8 cellular contexts compared by ENCODE assay signal in the genomic region with DNA sequence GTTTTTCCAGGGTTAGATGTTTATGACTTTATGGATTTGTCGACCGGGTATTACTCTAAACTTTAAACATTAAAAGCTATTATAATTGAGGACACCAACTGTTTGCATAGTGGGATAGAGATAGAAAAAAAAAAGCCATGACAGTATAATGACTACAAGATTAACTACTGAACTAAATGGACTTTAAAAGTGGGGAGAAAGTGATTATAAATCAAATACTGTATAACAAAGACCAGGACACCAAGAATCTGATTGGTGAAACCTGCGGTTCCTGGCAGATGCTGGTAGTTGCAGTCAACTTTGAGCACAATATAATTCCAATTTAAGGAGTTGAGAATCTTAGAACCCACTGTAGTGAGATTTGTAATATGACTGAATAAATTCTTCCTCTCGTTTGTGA. TPM values are rescaled to one million over a fixed set of nuclear protein-coding genes. Genes with fewer than 3 reads are reported as not detected.
DNase-seq lines count a peak whose midpoint lies in the region; ATAC-seq lines count a peak whose summit lies in the region.

No MANE protein-coding gene starts in this region.

- no peak for ATAC-seq in activated T-helper 17 cell treated with anti-CD3 and anti-CD28 coated beads, Interleukin-2, amount 50 U/mL, for 72 hours (replicated peaks)

- peaks cover 26% of the 10 kb centered on the region for H3K36me3 Mint-ChIP-seq in T-helper 2 cell treated with Interferon-gamma antibody and Interleukin-4, amounts not matched to agents 5 μg/mL and 100 μg/mL, for 36 hours (ENCODE audit: low read depth)
- H3K36me3 Mint-ChIP-seq in activated T-helper 17 cell treated with anti-CD3 and anti-CD28 coated beads, Interleukin-2, amount 50 U/mL, for 72 hours (ENCODE audit: low read depth) = peaks cover 59% of the 10 kb centered on the region
- peaks cover 0 to 5% (median 0%) of the 10 kb centered on the region in 3 donors for H3K36me3 Mint-ChIP-seq in immature natural killer cell

- no peaks in the 10 kb centered on the region for H3K9me3 ChIP-seq in stomach smooth muscle (ENCODE audit: control insufficient read depth in 2 of 2, low read length in 2 of 2)

- no peaks in the 10 kb centered on the region for H3K9me3 Mint-ChIP-seq in T-helper 2 cell treated with Interferon-gamma antibody and Interleukin-4, amounts not matched to agents 5 μg/mL and 100 μg/mL, for 36 hours
- no peaks in the 10 kb centered on the region for H3K9me3 Mint-ChIP-seq in activated T-helper 17 cell treated with anti-CD3 and anti-CD28 coated beads, Interleukin-2, amount 50 U/mL, for 72 hours
- no peaks in the 10 kb centered on the region for H3K9me3 Mint-ChIP-seq in immature natural killer cell

- peak overlapping the region; percentile 1 to 60 for H3K9ac ChIP-seq in stomach smooth muscle (ENCODE audit: low read length in 2 of 2)

- no peaks in the 10 kb centered on the region for H3K36me3 ChIP-seq in stomach smooth muscle (ENCODE audit: control insufficient read depth in 2 of 2, insufficient read depth in 2 of 2, low read length in 2 of 2)

- no peak overlapping the region for H3K27ac Mint-ChIP-seq in T-helper 2 cell treated with Interferon-gamma antibody and Interleukin-4, amounts not matched to agents 5 μg/mL and 100 μg/mL, for 36 hours
- peak overlapping the region; percentile 91 for H3K27ac Mint-ChIP-seq in activated T-helper 17 cell treated with anti-CD3 and anti-CD28 coated beads, Interleukin-2, amount 50 U/mL, for 72 hours
- H3K27ac Mint-ChIP-seq in immature natural killer cell = peak overlapping the region; percentile 54 to 88 (median 66)

- H3K4me1 ChIP-seq in stomach smooth muscle (ENCODE audit: control insufficient read depth, insufficient read depth, low read length) = peaks cover 20% of the 10 kb centered on the region

- peak overlapping the region; percentile 61 to 97 for H3K4me3 ChIP-seq in stomach smooth muscle (ENCODE audit: low read length in 2 of 2)

- no peaks in the 10 kb centered on the region for H3K27me3 ChIP-seq in stomach smooth muscle (ENCODE audit: control insufficient read depth in 1 of 2, insufficient read depth in 2 of 2, low read length in 2 of 2)

- H3K4me3 Mint-ChIP-seq in T-helper 2 cell treated with Interferon-gamma antibody and Interleukin-4, amounts not matched to agents 5 μg/mL and 100 μg/mL, for 36 hours = peak overlapping the region; percentile 99
- peak overlapping the region; percentile 82 for H3K4me3 Mint-ChIP-seq in activated T-helper 17 cell treated with anti-CD3 and anti-CD28 coated beads, Interleukin-2, amount 50 U/mL, for 72 hours
- H3K4me3 Mint-ChIP-seq in immature natural killer cell = peak overlapping the region; percentile 96 to 98 (median 98)

- H3K4me1 Mint-ChIP-seq in T-helper 2 cell treated with Interferon-gamma antibody and Interleukin-4, amounts not matched to agents 5 μg/mL and 100 μg/mL, for 36 hours (ENCODE audit: low read depth) = peaks cover 28% of the 10 kb centered on the region
- peaks cover 23% of the 10 kb centered on the region for H3K4me1 Mint-ChIP-seq in activated T-helper 17 cell treated with anti-CD3 and anti-CD28 coated beads, Interleukin-2, amount 50 U/mL, for 72 hours
- H3K4me1 Mint-ChIP-seq in immature natural killer cell = peaks cover 61 to 69% of the 10 kb centered on the region in 2 donors

- no peaks in the 10 kb centered on the region for H3K27me3 Mint-ChIP-seq in T-helper 2 cell treated with Interferon-gamma antibody and Interleukin-4, amounts not matched to agents 5 μg/mL and 100 μg/mL, for 36 hours (ENCODE audit: low read depth)
- no peaks in the 10 kb centered on the region for H3K27me3 Mint-ChIP-seq in activated T-helper 17 cell treated with anti-CD3 and anti-CD28 coated beads, Interleukin-2, amount 50 U/mL, for 72 hours
- H3K27me3 Mint-ChIP-seq in immature natural killer cell (ENCODE audit: low read depth in 3 of 3) = peaks cover 0 to 6% (median 2%) of the 10 kb centered on the region in 3 donors

- no peak overlapping the region for H3K27ac ChIP-seq in stomach smooth muscle (ENCODE audit: low read length)

- no peak for DNase-seq in T-helper 2 cell treated with Interferon-gamma antibody and Interleukin-4, amounts not matched to agents 5 μg/mL and 100 μg/mL, for 36 hours (ENCODE audit: low spot score)
- DNase-seq in T-helper 2 cell (no peak), immature natural killer cell (no peak), cerebellar nuclear complex (lab: John Stamatoyannopoulos, UW) (no peak), HPDE6-E6E7 (ENCODE audit: extremely low spot score) (no peak), AG08395 (ENCODE audit: low spot score) (no peak)

RNA-seq across cellular contexts. Expression of gene CRKL, which starts 2.5 kb away (rescaled TPM):
- 100 to 1,000 TPM in 1 of 2 donors, 10 to 100 TPM in 1; 88.5 to 145 TPM for total RNA-seq in activated T-helper 17 cell treated with anti-CD3 and anti-CD28 coated beads, Interleukin-2, amount 50 U/mL, for 72 hours
- 10 to 100 TPM; 26.7 to 50.7 (median 43.1) TPM for polyA plus RNA-seq in immature natural killer cell

RNA-seq across cellular contexts. Expression of gene AIFM3, which starts 47.3 kb away (rescaled TPM):
- not detected for total RNA-seq in activated T-helper 17 cell treated with anti-CD3 and anti-CD28 coated beads, Interleukin-2, amount 50 U/mL, for 72 hours
- polyA plus RNA-seq in immature natural killer cell = 1 to 10 TPM in 1 of 3 donors, under 1 TPM in 1, not detected in 1; 0.30 to 1.4 TPM
